Comparison of ENCODE assay signal across 18 cellular contexts in the genomic region with DNA sequence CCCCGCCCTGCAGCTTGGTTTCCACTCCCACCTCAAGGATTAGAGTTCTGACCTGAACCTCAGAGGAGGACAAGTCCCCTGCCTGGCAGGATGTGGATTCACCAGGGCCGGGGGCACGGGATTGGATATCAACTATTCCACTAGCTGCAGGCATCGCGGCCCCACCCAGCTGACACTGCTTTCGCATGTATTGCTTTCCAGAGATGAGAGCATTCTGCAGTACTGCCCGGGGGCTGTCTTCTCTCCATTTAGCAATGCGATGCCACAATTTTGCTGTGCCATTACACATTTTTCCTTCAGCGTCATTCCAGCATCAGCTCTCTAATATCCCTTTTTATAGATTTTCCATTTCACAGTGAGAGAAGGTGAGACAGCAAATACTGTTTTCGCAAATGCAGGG. TPM values are rescaled to one million over a fixed set of nuclear protein-coding genes. Genes with fewer than 3 reads are reported as not detected.
DNase-seq lines count a peak whose midpoint lies in the region; ATAC-seq and TF ChIP-seq lines count a peak whose summit lies in the region.
"Had no signal": no experiment of that assay in that cellular context is flagged by ENCODE, and none has a peak within 500 bp of the region (broad histone marks: within the 10 kb centered on the region; RNA-seq: fewer than 3 reads in every experiment).

No MANE protein-coding gene starts in this region.

- H3K4me1 ChIP-seq in gastroesophageal sphincter: peaks cover 0 to 64% (median 14%) of the 10 kb centered on the region in 3 donors

- peaks cover 86% of the 10 kb centered on the region for H3K4me1 Mint-ChIP-seq in osteocyte (ENCODE audit: unreplicated experiment)
- H3K4me1 Mint-ChIP-seq: activated naive CD8-positive, alpha-beta T cell treated with anti-CD3 and anti-CD28 coated beads, Interleukin-2, amount 10 ng/mL, durations not matched to agents 7 days and 5 days had no signal

- H3K27me3 ChIP-seq in BJ (ENCODE audit: control insufficient read depth, insufficient read depth, low read length) (no peaks in the 10 kb centered on the region), gastroesophageal sphincter (no peaks in the 10 kb centered on the region)
- H3K27me3 ChIP-seq: cardiac muscle cell, esophagus squamous epithelium had no signal

- H3K4me3 Mint-ChIP-seq in osteocyte (ENCODE audit: unreplicated experiment): peak overlapping the region; percentile 8
- H3K4me3 Mint-ChIP-seq: activated naive CD8-positive, alpha-beta T cell treated with anti-CD3 and anti-CD28 coated beads, Interleukin-2, amount 10 ng/mL, durations not matched to agents 7 days and 5 days; activated T-helper 17 cell treated with anti-CD3 and anti-CD28 coated beads, Interleukin-2, amount 50 U/mL, for 72 hours had no signal

- H3K27ac Mint-ChIP-seq in osteocyte (ENCODE audit: unreplicated experiment): peak overlapping the region; percentile 88
- H3K27ac Mint-ChIP-seq: activated naive CD8-positive, alpha-beta T cell treated with anti-CD3 and anti-CD28 coated beads, Interleukin-2, amount 10 ng/mL, durations not matched to agents 7 days and 5 days; activated T-helper 17 cell treated with anti-CD3 and anti-CD28 coated beads, Interleukin-2, amount 50 U/mL, for 72 hours had no signal

- peaks cover 4% of the 10 kb centered on the region for H3K9me3 Mint-ChIP-seq in osteocyte (ENCODE audit: unreplicated experiment)

- ATAC-seq in gastroesophageal sphincter: peak; percentile 52
- no peak for ATAC-seq in GM21619 (IDR thresholded peaks at IDR 0.05; ENCODE audit: unreplicated experiment)
- ATAC-seq in GM21529 (IDR thresholded peaks at IDR 0.05; ENCODE audit: unreplicated experiment): no peak
- no peak for ATAC-seq in GM18502 (IDR thresholded peaks at IDR 0.05; ENCODE audit: poor library complexity, unreplicated experiment)
- ATAC-seq: activated T-helper 17 cell treated with anti-CD3 and anti-CD28 coated beads, Interleukin-2, amount 50 U/mL, for 72 hours had no signal

- TF ChIP-seq POLR2A in gastroesophageal sphincter (IDR thresholded peaks at IDR 0.05): no peak

- TF ChIP-seq EP300 in gastroesophageal sphincter (IDR thresholded peaks at IDR 0.05): no peak

- H3K4me3 ChIP-seq in BJ (ENCODE audit: low read depth, low read length) (no peak overlapping the region), SK-N-MC (peak overlapping the region; percentile 33), gastroesophageal sphincter (no peak overlapping the region)
- H3K4me3 ChIP-seq: cardiac muscle cell, esophagus squamous epithelium had no signal

- H3K9me3 ChIP-seq in SK-N-MC (ENCODE audit: low read depth, low read length): no peaks in the 10 kb centered on the region
- H3K9me3 ChIP-seq in gastroesophageal sphincter: no peaks in the 10 kb centered on the region
- H3K9me3 ChIP-seq: esophagus squamous epithelium had no signal

- peaks cover 20% of the 10 kb centered on the region for H3K36me3 Mint-ChIP-seq in osteocyte (ENCODE audit: unreplicated experiment)
- H3K36me3 Mint-ChIP-seq: activated naive CD8-positive, alpha-beta T cell treated with anti-CD3 and anti-CD28 coated beads, Interleukin-2, amount 10 ng/mL, durations not matched to agents 7 days and 5 days had no signal

- no peak for TF ChIP-seq CTCF in BJ (IDR thresholded peaks at IDR 0.05; ENCODE audit: insufficient read depth, low read depth, low read length)
- no peak for TF ChIP-seq CTCF in gastroesophageal sphincter (IDR thresholded peaks at IDR 0.05)
- TF ChIP-seq CTCF in osteocyte (IDR thresholded peaks at IDR 0.05): no peak
- no peak for TF ChIP-seq CTCF in GM20000 (IDR thresholded peaks at IDR 0.05; ENCODE audit: extremely low read depth, missing control alignments)

- no peaks in the 10 kb centered on the region for H3K27me3 Mint-ChIP-seq in osteocyte (ENCODE audit: unreplicated experiment)
- H3K27me3 Mint-ChIP-seq: activated T-helper 17 cell treated with anti-CD3 and anti-CD28 coated beads, Interleukin-2, amount 50 U/mL, for 72 hours had no signal

- POLR2A ChIA-PET in BJ (lab: Charles Lee): interaction anchor here (0.6 kb wide), 1 partner anchor 10 kb away, joined by 4 read pairs; no protein-coding TSS in a partner anchor

- H3K27ac ChIP-seq in SK-N-MC (no peak overlapping the region), gastroesophageal sphincter (peak overlapping the region in 1 of 4 donors; percentile 14)
- H3K27ac ChIP-seq: cardiac muscle cell, esophagus squamous epithelium had no signal

- CTCF ChIA-PET in BJ (lab: Yijun Ruan, JAX): interaction anchor here (0.7 to 1.1 kb wide), 2 partner anchors 84 to 95 kb away, joined by 3 to 4 read pairs; no protein-coding TSS in a partner anchor

- H3K9ac ChIP-seq in SK-N-MC (ENCODE audit: insufficient read length): no peak overlapping the region
- H3K9ac ChIP-seq: SK-N-SH had no signal

- 73% methylated on average over 8 of the region's 10 CpGs; no CpG with 5 or more reads in 1 of the 2 donors for WGBS in gastroesophageal sphincter (ENCODE audit: low coverage in 1 of 2), 2 donors

- DNase-seq in BJ (ENCODE audit: low read depth) (peak; percentile 14), SK-N-MC (ENCODE audit: low read depth, low spot score) (peak; percentile 55), osteocyte (ENCODE audit: extremely low spot score, unreplicated experiment) (peak; percentile 90), GM20000 (ENCODE audit: low spot score) (no peak)
- DNase-seq: activated naive CD8-positive, alpha-beta T cell treated with anti-CD3 and anti-CD28 coated beads, Interleukin-2, amount 10 ng/mL, durations not matched to agents 7 days and 5 days; Calu3; effector CD8-positive, alpha-beta T cell; esophagus squamous epithelium; NCI-H146; SK-N-SH; stimulated activated naive CD4-positive, alpha-beta T cell treated with Interleukin-2 at 50 U/mL for 16 hours; T1000 had no signal

- H3K36me3 ChIP-seq in BJ (ENCODE audit: control insufficient read depth, insufficient read depth, low read length) (peaks cover 7% of the 10 kb centered on the region), SK-N-MC (ENCODE audit: insufficient read depth, low read length) (peaks cover 6% of the 10 kb centered on the region; the same call in 1 of the 2 replicates), gastroesophageal sphincter (peaks cover 0 to 3% of the 10 kb centered on the region in 2 donors)
- H3K36me3 ChIP-seq: cardiac muscle cell had no signal

RNA-seq across cellular contexts. Expression of a gene that starts 42.0 kb away (rescaled TPM):
- polyA plus RNA-seq in BJ (2011; rRNA removed): 53.4 and 105 TPM in 2 replicates
- polyA minus RNA-seq in BJ (2011; rRNA and poly(A)+ RNA removed): 98.2 and 128 TPM in 2 replicates
- total RNA-seq in gastroesophageal sphincter: 100 to 1,000 TPM in 2 of 4 donors, 10 to 100 TPM in 2; 31.4 to 124 (median 78.1) TPM
- total RNA-seq in osteocyte: 169 and 172 TPM in 2 replicates
